Comparison of ENCODE assay signal across 21 cellular contexts in genomic region chr1:246792603-246793002, GRCh38.
"Had no signal": no experiment of that assay in that cellular context is flagged by ENCODE, and none has a peak within 500 bp of the region (broad histone marks: within the 10 kb centered on the region; RNA-seq: fewer than 3 reads in every experiment).

No MANE protein-coding gene starts in this region.

- FAIRE-seq: colon had no signal

- H3K4me1 ChIP-seq: parathyroid adenoma had no signal

- H3K27ac ChIP-seq: heart left ventricle, parathyroid adenoma, psoas muscle, spleen, tibial artery, upper lobe of left lung, vagina had no signal

- H3K27ac Mint-ChIP-seq: mesothelial cell of epicardium; natural killer cell; stimulated activated memory B cell treated with anti-CD40 and anti-IgM and Interleukin-4, amounts not matched to agents 10 μg/mL and 1 μg/mL and 100 μg/mL, for 72 hours; stimulated activated naive CD8-positive, alpha-beta T cell treated with anti-CD3 and anti-CD28 coated beads, Interleukin-15, Interleukin-2, amounts not matched to agents 100 ng/mL and 50 ng/mL, for 24 hours had no signal

- H3K27me3 ChIP-seq: upper lobe of left lung, vagina had no signal

- H3K4me3 ChIP-seq: heart left ventricle, psoas muscle, spleen, tibial artery, upper lobe of left lung, vagina had no signal

- H3K9me3 ChIP-seq: heart left ventricle, psoas muscle, spleen, tibial artery, upper lobe of left lung, vagina had no signal

- H3K79me2 ChIP-seq: parathyroid adenoma had no signal

- H3K9me3 Mint-ChIP-seq: mesothelial cell of epicardium; natural killer cell; stimulated activated memory B cell treated with anti-CD40 and anti-IgM and Interleukin-4, amounts not matched to agents 10 μg/mL and 1 μg/mL and 100 μg/mL, for 72 hours; stimulated activated naive CD8-positive, alpha-beta T cell treated with anti-CD3 and anti-CD28 coated beads, Interleukin-15, Interleukin-2, amounts not matched to agents 100 ng/mL and 50 ng/mL, for 24 hours had no signal

- H3K36me3 ChIP-seq: heart left ventricle, spleen, tibial artery, upper lobe of left lung, vagina had no signal

- ATAC-seq: heart left ventricle; natural killer cell; psoas muscle; sciatic nerve; stimulated activated memory B cell treated with anti-CD40 and anti-IgM and Interleukin-4, amounts not matched to agents 10 μg/mL and 1 μg/mL and 100 μg/mL, for 72 hours had no signal

- H3K4me3 Mint-ChIP-seq: mesothelial cell of epicardium; natural killer cell; stimulated activated memory B cell treated with anti-CD40 and anti-IgM and Interleukin-4, amounts not matched to agents 10 μg/mL and 1 μg/mL and 100 μg/mL, for 72 hours; stimulated activated naive CD8-positive, alpha-beta T cell treated with anti-CD3 and anti-CD28 coated beads, Interleukin-15, Interleukin-2, amounts not matched to agents 100 ng/mL and 50 ng/mL, for 24 hours had no signal

- H3K36me3 Mint-ChIP-seq: mesothelial cell of epicardium; natural killer cell; stimulated activated memory B cell treated with anti-CD40 and anti-IgM and Interleukin-4, amounts not matched to agents 10 μg/mL and 1 μg/mL and 100 μg/mL, for 72 hours had no signal

- H3K9ac ChIP-seq: parathyroid adenoma had no signal

- DNase-seq: dermis blood vessel endothelial cell; foreskin melanocyte; heart left ventricle; hippocampal formation; kidney glomerular epithelial cell; natural killer cell; psoas muscle; retina; stimulated activated CD4-positive, alpha-beta T cell treated with anti-CD3 and anti-CD28 coated beads, Interleukin-15, amount 100 ng/mL, for 24 hours; stimulated activated CD4-positive, alpha-beta T cell treated with anti-CD3 and anti-CD28 coated beads, Interleukin-1b, Interleukin-23, amount 100 ng/mL, for 48 hours; stimulated activated CD4-positive, alpha-beta T cell treated with anti-CD3 and anti-CD28 coated beads, Interleukin-4, amount 100 ng/mL, for 24 hours had no signal

- H2AFZ ChIP-seq: parathyroid adenoma had no signal
